In the genomic region with DNA sequence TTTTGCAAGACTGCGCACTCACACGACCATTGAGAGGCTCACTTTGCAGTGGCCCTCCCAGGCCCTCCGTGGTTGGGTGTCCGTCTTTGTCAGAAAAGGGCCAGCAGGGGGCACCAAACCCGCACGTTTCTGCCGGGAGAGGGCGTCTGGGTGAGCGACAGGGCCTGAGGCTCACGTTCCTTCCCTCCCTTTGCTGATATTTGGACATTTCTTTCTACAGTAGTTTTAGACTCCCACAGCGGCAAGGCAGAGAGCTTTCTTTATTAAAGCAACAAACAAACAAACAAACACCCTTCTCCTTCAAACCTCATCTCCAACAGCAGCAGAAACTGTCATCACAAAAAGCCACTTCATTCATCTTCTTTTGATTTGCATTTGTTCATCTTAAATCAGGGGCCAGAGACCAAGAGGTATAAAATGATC, we compare ENCODE assay signal across 7 cellular contexts.
A peak's percentile ranks its signal among the peaks of the same experiment; 100 is the strongest.
DNase-seq lines count a peak whose midpoint lies in the region; ATAC-seq and TF ChIP-seq lines count a peak whose summit lies in the region.

No MANE protein-coding gene starts in this region.

- TF ChIP-seq POLR2A in NB4 (IDR thresholded peaks at IDR 0.05; ENCODE audit: extremely low read depth, insufficient read length): no peak

- no peaks in the 10 kb centered on the region for H3K36me3 ChIP-seq in SU-DHL-6 (ENCODE audit: low read length)

- peak overlapping the region; percentile 39 for H2AFZ ChIP-seq in SU-DHL-6 (ENCODE audit: low read depth, low read length, severe bottlenecking)

- DNase-seq in NB4 (ENCODE audit: low read depth): peak; percentile 86
- DNase-seq in activated naive CD4-positive, alpha-beta T cell treated with anti-CD3 and anti-CD28 coated beads, Interleukin-2, amount 50 U/mL, for 16 hours: peak; percentile 83
- peak; percentile 91 for DNase-seq in Right ventricle myocardium superior
- DNase-seq in renal cortical epithelial cell (ENCODE audit: low read depth): peak; percentile 36

- H3K9me2 ChIP-seq in SU-DHL-6 (replicated peaks; ENCODE audit: insufficient read depth, low read length): no peaks in the 10 kb centered on the region

- H4K20me1 ChIP-seq in SU-DHL-6 (ENCODE audit: low read depth, low read length): no peaks in the 10 kb centered on the region

- H3K4me3 ChIP-seq in NB4 (ENCODE audit: low read depth, low read length): no peak overlapping the region
- no peak overlapping the region for H3K4me3 ChIP-seq in SU-DHL-6 (ENCODE audit: insufficient read depth, low read length, poor library complexity, severe bottlenecking)

- no peak overlapping the region for H3K9ac ChIP-seq in SU-DHL-6 (ENCODE audit: low read length)

- intact Hi-C loops in Right ventricle myocardium superior (cut with DNase I): loop anchor here (5.0 kb wide), 2 partner anchors 339 to 409 kb away; no protein-coding TSS in a partner anchor

- H3K79me2 ChIP-seq in SU-DHL-6 (ENCODE audit: insufficient read depth, low read length): no peaks in the 10 kb centered on the region

- H3K27me3 ChIP-seq in SU-DHL-6 (ENCODE audit: low read length): no peaks in the 10 kb centered on the region

- no peaks in the 10 kb centered on the region for H3F3A ChIP-seq in SU-DHL-6 (ENCODE audit: insufficient read depth)

- no peaks in the 10 kb centered on the region for H3K9me3 ChIP-seq in SU-DHL-6 (ENCODE audit: insufficient read depth, low read length)

- no peak overlapping the region for H3K27ac ChIP-seq in SU-DHL-6 (ENCODE audit: low read depth, low read length)

- TF ChIP-seq CTCF in GM12873 (IDR thresholded peaks at IDR 0.05; ENCODE audit: insufficient read depth, low read depth, low read length, missing control alignments) (peak; percentile 96), NB4 (IDR thresholded peaks at IDR 0.05; ENCODE audit: low read depth, low read length) (peak; percentile 71), SU-DHL-6 (IDR thresholded peaks at IDR 0.05; ENCODE audit: insufficient read depth, low read length, poor library complexity, severe bottlenecking) (peak; percentile 96)

- ATAC-seq in HG02571 (IDR thresholded peaks at IDR 0.05; ENCODE audit: unreplicated experiment) (peak; percentile 95), Right ventricle myocardium superior (ENCODE audit: poor library complexity) (peak; percentile 98)

- no peak overlapping the region for H3K4me2 ChIP-seq in SU-DHL-6 (ENCODE audit: low read depth, low read length, poor library complexity, severe bottlenecking)

Comparison
In these comparisons a context has a peak if more than half of its experiments do, and no peak if none do; other contexts are left out.
1. DNase-seq: peak in every context shown above with its lines; median percentile 91 in Right ventricle myocardium superior; 86 in NB4; 83 in activated naive CD4-positive, alpha-beta T cell treated with anti-CD3 and anti-CD28 coated beads, Interleukin-2, amount 50 U/mL, for 16 hours; 36 in renal cortical epithelial cell.